In the genomic region with DNA sequence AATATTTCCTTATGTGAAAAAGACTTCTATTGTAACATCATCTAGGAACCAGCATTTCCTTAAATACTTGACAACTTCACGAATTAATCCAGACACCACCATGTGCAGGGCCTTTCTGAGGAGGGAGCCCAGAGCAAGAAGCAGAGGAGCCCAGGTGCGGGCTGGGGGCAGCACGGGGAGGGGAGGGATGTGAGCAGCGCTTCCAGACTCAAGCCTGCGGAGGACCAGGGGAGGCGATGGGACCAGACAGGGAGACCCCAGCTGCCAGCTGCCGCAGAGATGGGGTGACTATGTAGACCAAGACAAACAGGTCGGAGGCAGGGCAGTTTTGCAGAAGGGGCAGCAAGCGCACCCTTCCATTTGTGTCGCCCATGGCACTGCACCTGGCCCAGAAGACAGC, we compare ENCODE assay signal across 15 cellular contexts.
"Had no signal": no experiment of that assay in that cellular context is flagged by ENCODE, and none has a peak within 500 bp of the region (broad histone marks: within the 10 kb centered on the region; RNA-seq: fewer than 3 reads in every experiment).

No MANE protein-coding gene starts in this region.

- H3K36me3 Mint-ChIP-seq: activated naive CD4-positive, alpha-beta T cell treated with anti-CD3 and anti-CD28 coated beads, Interleukin-2, amount 50 U/mL, for 24 hours had no signal

- H3K4me1 ChIP-seq: body of pancreas, colonic mucosa, parathyroid adenoma, thyroid gland had no signal

- H3K9ac ChIP-seq: parathyroid adenoma had no signal

- H3K4me2 ChIP-seq: hepatocyte had no signal

- H3K4me3 ChIP-seq: body of pancreas, colonic mucosa, hepatocyte, thyroid gland had no signal

- H3K9me3 Mint-ChIP-seq: activated naive CD4-positive, alpha-beta T cell treated with anti-CD3 and anti-CD28 coated beads, Interleukin-2, amount 50 U/mL, for 24 hours; activated T-helper 2 cell treated with anti-CD3 and anti-CD28 coated beads, Interferon-gamma antibody, Interleukin-2, Interleukin-4, amounts not matched to agents 10 μg/mL and 5 μg/mL and 100 μg/mL, durations not matched to agents 14 hours and 24 hours and 36 hours had no signal

- H3K36me3 ChIP-seq: colonic mucosa, neutrophil, thyroid gland had no signal

- H3K4me1 Mint-ChIP-seq: activated naive CD4-positive, alpha-beta T cell treated with anti-CD3 and anti-CD28 coated beads, Interleukin-2, amount 50 U/mL, for 24 hours had no signal

- H3K27me3 ChIP-seq: body of pancreas, colonic mucosa, hepatocyte, neutrophil, thyroid gland had no signal

- H3K27ac ChIP-seq: body of pancreas, colonic mucosa, hepatocyte, neutrophil, parathyroid adenoma, thyroid gland had no signal

- H3K4me3 Mint-ChIP-seq: activated naive CD4-positive, alpha-beta T cell treated with anti-CD3 and anti-CD28 coated beads, Interleukin-2, amount 50 U/mL, for 24 hours had no signal

- H2AFZ ChIP-seq: hepatocyte, parathyroid adenoma had no signal

- ATAC-seq: body of pancreas, esophagus mucosa, left lobe of liver had no signal

- DNase-seq: activated CD8-positive, alpha-beta memory T cell treated with anti-CD3 and anti-CD28 coated beads for 24 hours; amygdala; body of pancreas; caudate nucleus; colonic mucosa; islet precursor cell; stimulated activated CD4-positive, alpha-beta T cell treated with anti-CD3 and anti-CD28 coated beads, Interleukin-12 subunit alpha, Interleukin-12 subunit beta, amount 100 ng/mL, for 4 hours; thyroid gland had no signal

- H3K9me3 ChIP-seq: body of pancreas, neutrophil, thyroid gland had no signal

- H3K27ac Mint-ChIP-seq: activated naive CD4-positive, alpha-beta T cell treated with anti-CD3 and anti-CD28 coated beads, Interleukin-2, amount 50 U/mL, for 24 hours; activated T-helper 2 cell treated with anti-CD3 and anti-CD28 coated beads, Interferon-gamma antibody, Interleukin-2, Interleukin-4, amounts not matched to agents 10 μg/mL and 5 μg/mL and 100 μg/mL, durations not matched to agents 14 hours and 24 hours and 36 hours had no signal

- H3K79me2 ChIP-seq: hepatocyte, parathyroid adenoma had no signal

- H3K27me3 Mint-ChIP-seq: activated naive CD4-positive, alpha-beta T cell treated with anti-CD3 and anti-CD28 coated beads, Interleukin-2, amount 50 U/mL, for 24 hours had no signal
